ENCODE assay signal across 16 cellular contexts in genomic region chr7:72971505-72971904, GRCh38. TPM values are rescaled to one million over a fixed set of nuclear protein-coding genes. Genes with fewer than 3 reads are reported as not detected.
"Had no signal": no experiment of that assay in that cellular context is flagged by ENCODE, and none has a peak within 500 bp of the region (broad histone marks: within the 10 kb centered on the region; RNA-seq: fewer than 3 reads in every experiment).

No MANE protein-coding gene starts in this region.

RNA-seq across cellular contexts. Expression of gene TRIM74, which starts 2.2 kb away (rescaled TPM):
- total RNA-seq: pulmonary artery endothelial cell, right atrium auricular region, smooth muscle cell, suprapubic skin, upper lobe of right lung, urinary bladder had no signal

RNA-seq across cellular contexts. Expression of gene SPDYE8, which starts 58.1 kb away (rescaled TPM):
- total RNA-seq: naive thymus-derived CD8-positive, alpha-beta T cell; natural killer cell treated with Interleukin-12 subunit alpha and Interleukin-12 subunit beta and Interleukin-15 and Interleukin-18, amount 100 ng/mL, for 72 hours; neural crest cell; omental fat pad; osteocyte; pancreas; posterior vena cava; prostate gland; pulmonary artery endothelial cell; right atrium auricular region; smooth muscle cell; spleen; suprapubic skin; transverse colon; upper lobe of right lung; urinary bladder had no signal
- polyA plus RNA-seq: pancreas, smooth muscle cell, spleen, urinary bladder had no signal
